ENCODE assay signal across 1 cellular context in genomic region chr5:111404270-111404769, GRCh38.
TF ChIP-seq lines count a peak whose summit lies in the region.

No MANE protein-coding gene starts in this region.

TF ChIP-seq in HepG2, 621 proteins besides CTCF, POLR2A, EP300 and RAD21 (continued from another document and continues in another):
- TF ChIP-seq, protein P1, sequence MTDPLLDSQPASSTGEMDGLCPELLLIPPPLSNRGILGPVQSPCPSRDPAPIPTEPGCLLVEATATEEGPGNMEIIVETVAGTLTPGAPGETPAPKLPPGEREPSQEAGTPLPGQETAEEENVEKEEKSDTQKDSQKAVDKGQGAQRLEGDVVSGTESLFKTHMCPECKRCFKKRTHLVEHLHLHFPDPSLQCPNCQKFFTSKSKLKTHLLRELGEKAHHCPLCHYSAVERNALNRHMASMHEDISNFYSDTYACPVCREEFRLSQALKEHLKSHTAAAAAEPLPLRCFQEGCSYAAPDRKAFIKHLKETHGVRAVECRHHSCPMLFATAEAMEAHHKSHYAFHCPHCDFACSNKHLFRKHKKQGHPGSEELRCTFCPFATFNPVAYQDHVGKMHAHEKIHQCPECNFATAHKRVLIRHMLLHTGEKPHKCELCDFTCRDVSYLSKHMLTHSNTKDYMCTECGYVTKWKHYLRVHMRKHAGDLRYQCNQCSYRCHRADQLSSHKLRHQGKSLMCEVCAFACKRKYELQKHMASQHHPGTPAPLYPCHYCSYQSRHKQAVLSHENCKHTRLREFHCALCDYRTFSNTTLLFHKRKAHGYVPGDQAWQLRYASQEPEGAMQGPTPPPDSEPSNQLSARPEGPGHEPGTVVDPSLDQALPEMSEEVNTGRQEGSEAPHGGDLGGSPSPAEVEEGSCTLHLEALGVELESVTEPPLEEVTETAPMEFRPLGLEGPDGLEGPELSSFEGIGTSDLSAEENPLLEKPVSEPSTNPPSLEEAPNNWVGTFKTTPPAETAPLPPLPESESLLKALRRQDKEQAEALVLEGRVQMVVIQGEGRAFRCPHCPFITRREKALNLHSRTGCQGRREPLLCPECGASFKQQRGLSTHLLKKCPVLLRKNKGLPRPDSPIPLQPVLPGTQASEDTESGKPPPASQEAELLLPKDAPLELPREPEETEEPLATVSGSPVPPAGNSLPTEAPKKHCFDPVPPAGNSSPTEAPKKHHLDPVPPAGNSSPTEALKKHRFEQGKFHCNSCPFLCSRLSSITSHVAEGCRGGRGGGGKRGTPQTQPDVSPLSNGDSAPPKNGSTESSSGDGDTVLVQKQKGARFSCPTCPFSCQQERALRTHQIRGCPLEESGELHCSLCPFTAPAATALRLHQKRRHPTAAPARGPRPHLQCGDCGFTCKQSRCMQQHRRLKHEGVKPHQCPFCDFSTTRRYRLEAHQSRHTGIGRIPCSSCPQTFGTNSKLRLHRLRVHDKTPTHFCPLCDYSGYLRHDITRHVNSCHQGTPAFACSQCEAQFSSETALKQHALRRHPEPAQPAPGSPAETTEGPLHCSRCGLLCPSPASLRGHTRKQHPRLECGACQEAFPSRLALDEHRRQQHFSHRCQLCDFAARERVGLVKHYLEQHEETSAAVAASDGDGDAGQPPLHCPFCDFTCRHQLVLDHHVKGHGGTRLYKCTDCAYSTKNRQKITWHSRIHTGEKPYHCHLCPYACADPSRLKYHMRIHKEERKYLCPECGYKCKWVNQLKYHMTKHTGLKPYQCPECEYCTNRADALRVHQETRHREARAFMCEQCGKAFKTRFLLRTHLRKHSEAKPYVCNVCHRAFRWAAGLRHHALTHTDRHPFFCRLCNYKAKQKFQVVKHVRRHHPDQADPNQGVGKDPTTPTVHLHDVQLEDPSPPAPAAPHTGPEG (CRISPR knock-in tag; IDR thresholded peaks at IDR 0.05): no peak
- TF ChIP-seq ZFP36L1 (CRISPR knock-in tag; IDR thresholded peaks at IDR 0.05) (no peak), ZBTB3 (CRISPR knock-in tag; IDR thresholded peaks at IDR 0.05; ENCODE audit: borderline replicate concordance, low read depth) (no peak), ZNF232 (CRISPR knock-in tag; IDR thresholded peaks at IDR 0.05; ENCODE audit: borderline replicate concordance) (no peak), MXD1 (CRISPR knock-in tag; IDR thresholded peaks at IDR 0.05) (no peak), PITX1 (CRISPR knock-in tag; IDR thresholded peaks at IDR 0.05) (peak; percentile 92), IKZF5 (CRISPR knock-in tag; IDR thresholded peaks at IDR 0.05) (no peak), SALL1 (CRISPR knock-in tag; IDR thresholded peaks at IDR 0.05) (peak; percentile 36; the same call in 1 of the 2 replicates), PPARG (CRISPR knock-in tag; conservative IDR thresholded peaks at IDR 0.05) (0 out of 2 replicates have a peak, but pooled peaks have one; percentile 49), AHDC1 (CRISPR knock-in tag; IDR thresholded peaks at IDR 0.05; ENCODE audit: borderline replicate concordance) (peak; percentile 93; the same call in 1 of the 2 replicates), ZNF710 (CRISPR knock-in tag; IDR thresholded peaks at IDR 0.05; ENCODE audit: borderline replicate concordance) (0 out of 2 replicates have a peak, but pooled peaks have one; percentile 27), ZNF572 (CRISPR knock-in tag; IDR thresholded peaks at IDR 0.05) (no peak), HNRNPUL1 (IDR thresholded peaks at IDR 0.05; ENCODE audit: low read depth, low read length) (0 out of 2 replicates have a peak, but pooled peaks have one; percentile 51), ZNF598 (CRISPR knock-in tag; IDR thresholded peaks at IDR 0.05; ENCODE audit: borderline replicate concordance) (no peak), MXD3 (CRISPR knock-in tag; IDR thresholded peaks at IDR 0.05) (no peak), ISL2 (CRISPR knock-in tag; IDR thresholded peaks at IDR 0.05) (peak; percentile 80), STAG1 (CRISPR knock-in tag; IDR thresholded peaks at IDR 0.05) (no peak), KMT2B (CRISPR knock-in tag; IDR thresholded peaks at IDR 0.05) (no peak), ZNF12 (CRISPR knock-in tag; IDR thresholded peaks at IDR 0.05) (0 out of 2 replicates have a peak, but pooled peaks have one; percentile 21), ZNF841 (CRISPR knock-in tag; IDR thresholded peaks at IDR 0.05; ENCODE audit: borderline replicate concordance) (no peak), PATZ1 (CRISPR knock-in tag; IDR thresholded peaks at IDR 0.05) (peak; percentile 33; the same call in 1 of the 2 replicates), ZNF772 (CRISPR knock-in tag; IDR thresholded peaks at IDR 0.05) (no peak), ZNF850 (CRISPR knock-in tag; conservative IDR thresholded peaks at IDR 0.05) (no peak), HOXA7 (CRISPR knock-in tag; IDR thresholded peaks at IDR 0.05) (no peak), FOXP4 (CRISPR knock-in tag; IDR thresholded peaks at IDR 0.05) (peak; percentile 82)
- TF ChIP-seq, protein P2, sequence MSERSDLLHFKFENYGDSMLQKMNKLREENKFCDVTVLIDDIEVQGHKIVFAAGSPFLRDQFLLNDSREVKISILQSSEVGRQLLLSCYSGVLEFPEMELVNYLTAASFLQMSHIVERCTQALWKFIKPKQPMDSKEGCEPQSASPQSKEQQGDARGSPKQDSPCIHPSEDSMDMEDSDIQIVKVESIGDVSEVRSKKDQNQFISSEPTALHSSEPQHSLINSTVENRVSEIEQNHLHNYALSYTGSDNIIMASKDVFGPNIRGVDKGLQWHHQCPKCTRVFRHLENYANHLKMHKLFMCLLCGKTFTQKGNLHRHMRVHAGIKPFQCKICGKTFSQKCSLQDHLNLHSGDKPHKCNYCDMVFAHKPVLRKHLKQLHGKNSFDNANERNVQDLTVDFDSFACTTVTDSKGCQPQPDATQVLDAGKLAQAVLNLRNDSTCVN (CRISPR knock-in tag; IDR thresholded peaks at IDR 0.05; ENCODE audit: borderline replicate concordance): peak; percentile 89; the same call in 1 of the 2 replicates
- TF ChIP-seq, protein P3, sequence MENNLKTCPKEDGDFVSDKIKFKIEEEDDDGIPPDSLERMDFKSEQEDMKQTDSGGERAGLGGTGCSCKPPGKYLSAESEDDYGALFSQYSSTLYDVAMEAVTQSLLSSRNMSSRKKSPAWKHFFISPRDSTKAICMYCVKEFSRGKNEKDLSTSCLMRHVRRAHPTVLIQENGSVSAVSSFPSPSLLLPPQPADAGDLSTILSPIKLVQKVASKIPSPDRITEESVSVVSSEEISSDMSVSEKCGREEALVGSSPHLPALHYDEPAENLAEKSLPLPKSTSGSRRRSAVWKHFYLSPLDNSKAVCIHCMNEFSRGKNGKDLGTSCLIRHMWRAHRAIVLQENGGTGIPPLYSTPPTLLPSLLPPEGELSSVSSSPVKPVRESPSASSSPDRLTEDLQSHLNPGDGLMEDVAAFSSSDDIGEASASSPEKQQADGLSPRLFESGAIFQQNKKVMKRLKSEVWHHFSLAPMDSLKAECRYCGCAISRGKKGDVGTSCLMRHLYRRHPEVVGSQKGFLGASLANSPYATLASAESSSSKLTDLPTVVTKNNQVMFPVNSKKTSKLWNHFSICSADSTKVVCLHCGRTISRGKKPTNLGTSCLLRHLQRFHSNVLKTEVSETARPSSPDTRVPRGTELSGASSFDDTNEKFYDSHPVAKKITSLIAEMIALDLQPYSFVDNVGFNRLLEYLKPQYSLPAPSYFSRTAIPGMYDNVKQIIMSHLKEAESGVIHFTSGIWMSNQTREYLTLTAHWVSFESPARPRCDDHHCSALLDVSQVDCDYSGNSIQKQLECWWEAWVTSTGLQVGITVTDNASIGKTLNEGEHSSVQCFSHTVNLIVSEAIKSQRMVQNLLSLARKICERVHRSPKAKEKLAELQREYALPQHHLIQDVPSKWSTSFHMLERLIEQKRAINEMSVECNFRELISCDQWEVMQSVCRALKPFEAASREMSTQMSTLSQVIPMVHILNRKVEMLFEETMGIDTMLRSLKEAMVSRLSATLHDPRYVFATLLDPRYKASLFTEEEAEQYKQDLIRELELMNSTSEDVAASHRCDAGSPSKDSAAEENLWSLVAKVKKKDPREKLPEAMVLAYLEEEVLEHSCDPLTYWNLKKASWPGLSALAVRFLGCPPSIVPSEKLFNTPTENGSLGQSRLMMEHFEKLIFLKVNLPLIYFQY (CRISPR knock-in tag; IDR thresholded peaks at IDR 0.05; ENCODE audit: borderline replicate concordance): 0 out of 2 replicates have a peak, but pooled peaks have one; percentile 40
